Comparison of ENCODE assay signal across 24 cellular contexts in the genomic region with DNA sequence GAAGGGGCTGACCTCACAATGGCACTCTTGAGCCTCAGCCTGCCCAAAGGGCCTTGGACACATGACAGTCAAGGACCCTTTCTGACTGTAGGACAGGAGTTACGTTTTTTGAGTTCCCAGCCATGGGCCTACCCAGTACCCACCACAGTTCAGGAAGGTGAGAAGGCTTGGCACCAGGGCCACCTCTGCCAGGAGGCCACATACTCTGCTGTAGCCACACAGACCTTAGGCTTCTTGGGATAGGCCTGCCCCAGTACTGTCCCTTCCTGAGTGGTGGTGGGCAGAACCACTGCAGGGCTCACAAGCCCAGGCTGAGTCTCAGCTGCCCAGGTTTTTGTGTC. TPM values are rescaled to one million over a fixed set of nuclear protein-coding genes. Genes with fewer than 3 reads are reported as not detected.
A peak's percentile ranks its signal among the peaks of the same experiment; 100 is the strongest.
DNase-seq lines count a peak whose midpoint lies in the region; ATAC-seq, FAIRE-seq and TF ChIP-seq lines count a peak whose summit lies in the region.
"Had no signal": no experiment of that assay in that cellular context is flagged by ENCODE, and none has a peak within 500 bp of the region (broad histone marks: within the 10 kb centered on the region; RNA-seq: fewer than 3 reads in every experiment).

No MANE protein-coding gene starts in this region.

- H3K27ac Mint-ChIP-seq in activated naive CD4-positive, alpha-beta T cell treated with anti-CD3 and anti-CD28 coated beads for 36 hours, result no peak overlapping the region
- H3K27ac Mint-ChIP-seq: CD4-positive, alpha-beta memory T cell; GM23338; IgD-negative memory B cell had no signal

- H3K36me3 ChIP-seq in kidney (ENCODE audit: control insufficient read depth in 1 of 2, insufficient read depth in 2 of 2, low read length in 2 of 2) (peaks cover 2 to 6% of the 10 kb centered on the region in 2 donors), sigmoid colon (peaks cover 19 to 74% (median 26%) of the 10 kb centered on the region in 4 donors)

- no peak for ATAC-seq in HG03175 (IDR thresholded peaks at IDR 0.05; ENCODE audit: unreplicated experiment)
- ATAC-seq: GM23338, PC-3 had no signal

- no peak for TF ChIP-seq CTCF in kidney (IDR thresholded peaks at IDR 0.05; ENCODE audit: borderline replicate concordance, extremely low read depth, insufficient read depth)
- TF ChIP-seq CTCF in sigmoid colon (IDR thresholded peaks at IDR 0.05), result no peak

- H3K9me3 ChIP-seq in kidney (ENCODE audit: control insufficient read depth in 1 of 2, low read length in 2 of 2) (no peaks in the 10 kb centered on the region), sigmoid colon (no peaks in the 10 kb centered on the region)
- H3K9me3 ChIP-seq: BE2C had no signal

- H3K36me3 Mint-ChIP-seq in activated naive CD4-positive, alpha-beta T cell treated with anti-CD3 and anti-CD28 coated beads for 36 hours (ENCODE audit: low read depth), result no peaks in the 10 kb centered on the region
- H3K36me3 Mint-ChIP-seq: CD4-positive, alpha-beta memory T cell; IgD-negative memory B cell had no signal

- no peak overlapping the region for H3K4me3 Mint-ChIP-seq in activated naive CD4-positive, alpha-beta T cell treated with anti-CD3 and anti-CD28 coated beads for 36 hours
- H3K4me3 Mint-ChIP-seq: GM23338, IgD-negative memory B cell had no signal

- H3K27ac ChIP-seq in kidney (ENCODE audit: low read depth in 2 of 2, low read length in 2 of 2) (no peak overlapping the region), sigmoid colon (peak overlapping the region; percentile 37 to 99 (median 98))

- TF ChIP-seq EP300 in sigmoid colon (IDR thresholded peaks at IDR 0.05), result no peak

- 87 to 93% methylated on average over 1 of the region's 1 CpG for WGBS in sigmoid colon, 2 donors

- no peak overlapping the region for H3K4me3 ChIP-seq in kidney (ENCODE audit: low read length in 2 of 2)
- H3K4me3 ChIP-seq in sigmoid colon, result no peak overlapping the region
- H3K4me3 ChIP-seq: GM23338 had no signal

- intact Hi-C loops in activated naive CD4-positive, alpha-beta T cell treated with anti-CD3 and anti-CD28 coated beads for 36 hours (cut with micrococcal nuclease), result loop anchor here (2.0 to 5.0 kb wide), 2 partner anchors 33 to 206 kb away; no protein-coding TSS in a partner anchor
- intact Hi-C loops in kidney (cut with DNase I), result no loop called here
- intact Hi-C loops in sigmoid colon (cut with DNase I), result loop anchor here (5.0 kb wide), 1 partner anchor 92 kb away; no protein-coding TSS in a partner anchor

- peaks cover 11 to 30% of the 10 kb centered on the region in 2 donors for H3K4me1 ChIP-seq in kidney (ENCODE audit: control insufficient read depth in 1 of 2, insufficient read depth in 1 of 2, low read depth in 1 of 2, low read length in 2 of 2)
- peaks cover 0 to 71% (median 66%) of the 10 kb centered on the region in 4 donors for H3K4me1 ChIP-seq in sigmoid colon

- CTCF ChIA-PET in activated naive CD4-positive, alpha-beta T cell treated with anti-CD3 and anti-CD28 coated beads for 36 hours (lab: Charles Lee), result no interaction called here

- H3K9me3 Mint-ChIP-seq in activated naive CD4-positive, alpha-beta T cell treated with anti-CD3 and anti-CD28 coated beads for 36 hours, result no peaks in the 10 kb centered on the region
- H3K9me3 Mint-ChIP-seq: CD4-positive, alpha-beta memory T cell; GM23338; IgD-negative memory B cell had no signal

- peaks cover 12% of the 10 kb centered on the region for H3K4me1 Mint-ChIP-seq in activated naive CD4-positive, alpha-beta T cell treated with anti-CD3 and anti-CD28 coated beads for 36 hours (ENCODE audit: low read depth)

- no peak for FAIRE-seq in kidney (lab: Jason Lieb, UNC)
- FAIRE-seq: A204.1, GM12891, HTR-8/SVneo had no signal

- TF ChIP-seq POLR2A in sigmoid colon (IDR thresholded peaks at IDR 0.05), result no peak

- no peaks in the 10 kb centered on the region for H3K27me3 ChIP-seq in sigmoid colon
- H3K27me3 ChIP-seq: BE2C had no signal

- peak; percentile 2 for DNase-seq in activated naive CD4-positive, alpha-beta T cell treated with anti-CD3 and anti-CD28 coated beads for 36 hours
- no peak for DNase-seq in activated naive CD4-positive, alpha-beta T cell treated with Interleukin-2 at 50 U/mL for 16 hours
- DNase-seq in kidney (peak; percentile 41), sigmoid colon (no peak), iPS-NIHi11 (ENCODE audit: low spot score) (no peak), cerebellar cortex (ENCODE audit: low spot score) (no peak), superior temporal gyrus (ENCODE audit: extremely low spot score) (no peak)
- DNase-seq: BE2C; CD4-positive, alpha-beta memory T cell; HCEC 1CT; Karpas-422; NCI-H1048; NCI-H1436 treated with DMSO at 0.1 percent for 48 hours; NCI-H2029 treated with DMSO at 0.1 percent for 48 hours; NCI-H2171; NCI-H748 treated with DMSO at 0.1 percent for 48 hours; PC-3; RPMI8226 had no signal

- H3K27me3 Mint-ChIP-seq in activated naive CD4-positive, alpha-beta T cell treated with anti-CD3 and anti-CD28 coated beads for 36 hours (ENCODE audit: low read depth), result peaks cover 20% of the 10 kb centered on the region

- H3K9ac ChIP-seq in kidney (ENCODE audit: low read length in 2 of 2), result no peak overlapping the region

RNA-seq across cellular contexts. Expression of a gene that starts 12.8 kb away (rescaled TPM):
- not detected for total RNA-seq in activated naive CD4-positive, alpha-beta T cell treated with anti-CD3 and anti-CD28 coated beads for 36 hours
- 47.0 TPM for total RNA-seq in kidney
- 31.6 TPM for polyA plus RNA-seq in kidney (ENCODE audit: insufficient read depth, low read depth, low replicate concordance)
- total RNA-seq in sigmoid colon, result 100 to 1,000 TPM in 2 of 4 donors, 10 to 100 TPM in 2; 38.2 to 133 (median 90.1) TPM
- 10 to 100 TPM in 2 of 3 donors, 1 to 10 TPM in 1; 2.1 to 16.5 (median 11.4) TPM for polyA plus RNA-seq in sigmoid colon
- total RNA-seq: CD4-positive, alpha-beta memory T cell had no signal
- polyA plus RNA-seq: CD4-positive, alpha-beta memory T cell; IgD-negative memory B cell had no signal

RNA-seq across cellular contexts. Expression of a gene that starts 23.9 kb away (rescaled TPM):
- 1 to 10 TPM; 1.9 to 2.0 TPM for total RNA-seq in activated naive CD4-positive, alpha-beta T cell treated with anti-CD3 and anti-CD28 coated beads for 36 hours
- total RNA-seq in kidney (2.4 TPM), sigmoid colon (1 to 10 TPM in 2 of 4 donors, under 1 TPM in 2; 0.49 to 3.4 (median 0.95) TPM)
- polyA plus RNA-seq in kidney (ENCODE audit: insufficient read depth, low read depth, low replicate concordance) (7.6 TPM), sigmoid colon (1 to 10 TPM in 1 of 3 donors, under 1 TPM in 2; 0.58 to 1.2 (median 0.69) TPM)
- polyA plus RNA-seq: CD4-positive, alpha-beta memory T cell; IgD-negative memory B cell had no signal

RNA-seq across cellular contexts. Expression of a gene that starts 42.7 kb away (rescaled TPM):
- under 1 TPM; 0.47 to 0.74 TPM for total RNA-seq in activated naive CD4-positive, alpha-beta T cell treated with anti-CD3 and anti-CD28 coated beads for 36 hours
- total RNA-seq in kidney, result 32.5 TPM
- 54.1 TPM for polyA plus RNA-seq in kidney (ENCODE audit: insufficient read depth, low read depth, low replicate concordance)
- 10 to 100 TPM; 23.9 to 35.2 (median 28.9) TPM for total RNA-seq in sigmoid colon
- polyA plus RNA-seq in sigmoid colon, result 10 to 100 TPM in 2 of 3 donors, 1 to 10 TPM in 1; 4.2 to 24.8 (median 12.5) TPM

Comparison
In these comparisons a context has a peak if more than half of its experiments do, and no peak if none do; other contexts are left out.
1. DNase-seq: peak in activated naive CD4-positive, alpha-beta T cell treated with anti-CD3 and anti-CD28 coated beads for 36 hours (single experiment) and kidney (single experiment); none in activated naive CD4-positive, alpha-beta T cell treated with Interleukin-2 at 50 U/mL for 16 hours (single experiment), sigmoid colon (single experiment), iPS-NIHi11 (single experiment), cerebellar cortex (single experiment) and superior temporal gyrus (single experiment).
2. H3K27ac ChIP-seq: peak in sigmoid colon (4 of 4); none in kidney (0 of 2).
3. RNA of a gene that starts 12.8 kb away (total RNA-seq): 38.2 to 133 TPM in sigmoid colon and 47.0 TPM in kidney (single experiment); not detected in activated naive CD4-positive, alpha-beta T cell treated with anti-CD3 and anti-CD28 coated beads for 36 hours; every median in the first group is over 10 times any median in the second.
4. RNA of a gene that starts 42.7 kb away (total RNA-seq): 32.5 TPM in kidney (single experiment) and 23.9 to 35.2 TPM in sigmoid colon; 0.47 to 0.74 TPM in activated naive CD4-positive, alpha-beta T cell treated with anti-CD3 and anti-CD28 coated beads for 36 hours; every median in the first group is over 10 times any median in the second.